In genomic region chr15:39088186-39088585, GRCh38 we compare ENCODE assay signal across 1 cellular context.
TF ChIP-seq lines count a peak whose summit lies in the region.

No MANE protein-coding gene starts in this region.

TF ChIP-seq in SK-N-SH, 30 proteins besides CTCF, POLR2A, EP300 and RAD21 (continued from another document):
- TF ChIP-seq TEAD4 (IDR thresholded peaks at IDR 0.05; ENCODE audit: borderline replicate concordance, insufficient read depth): no peak
TF ChIP-seq in SK-N-SH: peak in this region for 0.
